23 cellular contexts compared by ENCODE assay signal in genomic region chr3:150803440-150803985, GRCh38. TPM values are rescaled to one million over a fixed set of nuclear protein-coding genes. Genes with fewer than 3 reads are reported as not detected.
DNase-seq lines count a peak whose midpoint lies in the region; ATAC-seq, FAIRE-seq and TF ChIP-seq lines count a peak whose summit lies in the region.
"Had no signal": no experiment of that assay in that cellular context is flagged by ENCODE, and none has a peak within 500 bp of the region (broad histone marks: within the 10 kb centered on the region; RNA-seq: fewer than 3 reads in every experiment).

No MANE protein-coding gene starts in this region.

- H3K9me2 ChIP-seq in GM23338 (ENCODE audit: insufficient read depth) (0 out of 2 replicates have a peak, but pooled peaks cover 6% of the 10 kb centered on the region), neural cell (ENCODE audit: insufficient read depth, low read length) (no peaks in the 10 kb centered on the region)

- H2AFZ ChIP-seq in GM23338 (peak overlapping the region; percentile 49; the same call in 1 of the 2 replicates), K562 (ENCODE audit: low read depth, low read length) (peak overlapping the region; percentile 82), neural cell (ENCODE audit: low read depth, low read length) (peak overlapping the region; percentile 62)

- H3K4me3 Mint-ChIP-seq in GM23338 = no peak overlapping the region
- H3K4me3 Mint-ChIP-seq: B cell; CD8-positive, alpha-beta T cell; HFFc6 had no signal

- peaks cover 26% of the 10 kb centered on the region for H3K4me1 ChIP-seq in GM23338 (ENCODE audit: insufficient read depth)
- H3K4me1 ChIP-seq in K562 (replicated peaks in 1 of 2; ENCODE audit: control insufficient read depth in 2 of 2, insufficient read depth in 2 of 2, low read length in 2 of 2) = no peaks in the 10 kb centered on the region
- H3K4me1 ChIP-seq in esophagus muscularis mucosa = no peaks in the 10 kb centered on the region

- no peaks in the 10 kb centered on the region; the same call in 2 of the 3 replicates for H3K9me3 Mint-ChIP-seq in GM23338
- H3K9me3 Mint-ChIP-seq: CD8-positive, alpha-beta T cell; HFFc6 had no signal

- DNase-seq in GM23338 (ENCODE audit: low spot score) = peak; percentile 12
- no peak for DNase-seq in K562 (ENCODE audit: extremely low read depth in 1 of 4, low spot score in 3 of 4)
- DNase-seq in esophagus muscularis mucosa (ENCODE audit: extremely low spot score) = peak; percentile 78
- DNase-seq in NCI-H146 (lab: John Stamatoyannopoulos, UW) = no peak
- DNase-seq: Calu3; CD8-positive, alpha-beta T cell; DMS 273 treated with DMSO at 0.1 percent for 48 hours; DMS53; DND-41; EL; HFFc6; IMR-90; KBM-7 had no signal

- no peaks in the 10 kb centered on the region for H3K27me3 ChIP-seq in GM23338 (ENCODE audit: insufficient read depth)
- peaks cover 7 to 29% of the 10 kb centered on the region in 2 experiments for H3K27me3 ChIP-seq in K562 (ENCODE audit: control insufficient read depth in 2 of 2, insufficient read depth in 2 of 2, low read length in 2 of 2)
- H3K27me3 ChIP-seq in esophagus muscularis mucosa = peaks cover 0 to 7% (median 0%) of the 10 kb centered on the region in 4 donors
- H3K27me3 ChIP-seq in neural cell (ENCODE audit: insufficient read depth, low read depth, low read length) = no peaks in the 10 kb centered on the region
- H3K27me3 ChIP-seq: BLaER1 treated with 17β-estradiol and CSF1 and Interleukin-3, amounts not matched to agents 10 nM and 100 nM had no signal

- H3K4me3 ChIP-seq in GM23338 = no peak overlapping the region
- H3K4me3 ChIP-seq in K562 = no peak overlapping the region
- no peak overlapping the region for H3K4me3 ChIP-seq in esophagus muscularis mucosa
- H3K4me3 ChIP-seq in neural cell (ENCODE audit: low read length) = no peak overlapping the region
- H3K4me3 ChIP-seq: BLaER1 treated with 17β-estradiol and CSF1 and Interleukin-3, amounts not matched to agents 10 nM and 100 nM; GM12878 had no signal

- H4K20me1 ChIP-seq in GM23338 (replicated peaks; ENCODE audit: insufficient read depth) (no peaks in the 10 kb centered on the region), K562 (replicated peaks; ENCODE audit: control insufficient read depth, insufficient read depth, low read length) (no peaks in the 10 kb centered on the region), neural cell (ENCODE audit: insufficient read depth) (no peaks in the 10 kb centered on the region)
- H4K20me1 ChIP-seq: BLaER1 treated with 17β-estradiol and CSF1 and Interleukin-3, amounts not matched to agents 10 nM and 100 nM had no signal

- H3F3A ChIP-seq in GM23338 (replicated peaks; ENCODE audit: low read depth) (no peaks in the 10 kb centered on the region), neural cell (ENCODE audit: insufficient read depth, low read length, poor library complexity, severe bottlenecking) (no peaks in the 10 kb centered on the region)

- TF ChIP-seq RAD21 in K562 (CRISPR knock-in tag; conservative IDR thresholded peaks at IDR 0.05 in 1 of 2, IDR thresholded peaks at IDR 0.05 in 1 of 2) = no peak
- TF ChIP-seq RAD21 in neural cell (conservative IDR thresholded peaks at IDR 0.05) = no peak

- H3K4me1 Mint-ChIP-seq in GM23338 = peaks cover 35% of the 10 kb centered on the region

- CTCF ChIA-PET in K562 (lab: Yijun Ruan, JAX; ENCODE audit: low intra/inter-chr PET ratio) = no interaction called here

- H3K36me3 ChIP-seq in GM23338 (ENCODE audit: insufficient read depth) (no peaks in the 10 kb centered on the region), K562 (ENCODE audit: control insufficient read depth, insufficient read depth, low read length) (no peaks in the 10 kb centered on the region), esophagus muscularis mucosa (no peaks in the 10 kb centered on the region), neural cell (ENCODE audit: insufficient read depth, low read length) (no peaks in the 10 kb centered on the region)
- H3K36me3 ChIP-seq: BLaER1 treated with 17β-estradiol and CSF1 and Interleukin-3, amounts not matched to agents 10 nM and 100 nM had no signal

- POLR2A ChIA-PET in K562 (lab: Yijun Ruan, JAX) = no interaction called here

- H3K79me2 ChIP-seq in GM23338 (replicated peaks; ENCODE audit: insufficient read depth) = no peaks in the 10 kb centered on the region
- no peaks in the 10 kb centered on the region for H3K79me2 ChIP-seq in K562 (ENCODE audit: control insufficient read depth, insufficient read depth, low read length)
- no peaks in the 10 kb centered on the region for H3K79me2 ChIP-seq in neural cell (replicated peaks; ENCODE audit: insufficient read depth, low read length)

- no peaks in the 10 kb centered on the region for H3K9me1 ChIP-seq in K562 (ENCODE audit: control insufficient read depth, insufficient read depth, low read length)

- FAIRE-seq in K562 (lab: Jason Lieb, UNC) = peak; percentile 23
- FAIRE-seq: GM12878, GM19239, H54, HTR-8/SVneo had no signal

- no peak overlapping the region for H3K27ac Mint-ChIP-seq in GM23338
- H3K27ac Mint-ChIP-seq: B cell; CD8-positive, alpha-beta T cell; HFFc6 had no signal

- no peak for ATAC-seq in GM23338
- ATAC-seq in K562 = no peak
- ATAC-seq in HG02885 (IDR thresholded peaks at IDR 0.05; ENCODE audit: poor library complexity, unreplicated experiment) = no peak
- no peak for ATAC-seq in HG03175 (IDR thresholded peaks at IDR 0.05; ENCODE audit: unreplicated experiment)
- ATAC-seq: CD8-positive, alpha-beta T cell; GM12878; HCT116 had no signal

- H3K4me2 ChIP-seq in GM23338 (no peak overlapping the region), K562 (ENCODE audit: insufficient read depth, low read length) (peak overlapping the region; percentile 47), neural cell (ENCODE audit: low read length) (no peak overlapping the region)
- H3K4me2 ChIP-seq: BLaER1 treated with 17β-estradiol and CSF1 and Interleukin-3, amounts not matched to agents 10 nM and 100 nM had no signal

- TF ChIP-seq CTCF in GM23338 (conservative IDR thresholded peaks at IDR 0.05; ENCODE audit: low read depth in 2 of 2) (no peak), K562 (IDR thresholded peaks at IDR 0.05 in 2 of 3, conservative IDR thresholded peaks at IDR 0.05 in 1 of 3; ENCODE audit: insufficient read depth in 2 of 3, low read depth in 1 of 3, low read length in 3 of 3) (no peak), esophagus muscularis mucosa (IDR thresholded peaks at IDR 0.05) (no peak), neural cell (IDR thresholded peaks at IDR 0.05; ENCODE audit: poor library complexity, severe bottlenecking) (no peak)

- 16% methylated on average over 9 of the region's 9 CpGs for WGBS in K562 (ENCODE audit: insufficient coverage, low coverage, missing lambda C conversion rate)
- 88% methylated on average over 9 of the region's 9 CpGs for WGBS in esophagus muscularis mucosa

- TF ChIP-seq EP300 in K562 (IDR thresholded peaks at IDR 0.05; ENCODE audit: low read length) (no peak), esophagus muscularis mucosa (IDR thresholded peaks at IDR 0.05) (no peak), neural cell (conservative IDR thresholded peaks at IDR 0.05; ENCODE audit: poor library complexity, severe bottlenecking) (no peak)

- TF ChIP-seq POLR2A in K562 (conservative IDR thresholded peaks at IDR 0.05) (no peak), esophagus muscularis mucosa (IDR thresholded peaks at IDR 0.05; ENCODE audit: low read depth) (no peak)

- in situ Hi-C loops in K562 (cut with MboI) = no loop called here

- H3K9me3 ChIP-seq in K562 (replicated peaks; ENCODE audit: control insufficient read depth, insufficient read depth, low read depth, low read length) (no peaks in the 10 kb centered on the region), esophagus muscularis mucosa (no peaks in the 10 kb centered on the region), neural cell (ENCODE audit: low read length) (no peaks in the 10 kb centered on the region)
- H3K9me3 ChIP-seq: BLaER1 treated with 17β-estradiol and CSF1 and Interleukin-3, amounts not matched to agents 10 nM and 100 nM had no signal

- BruUV-seq in K562 (replicated peaks; lab: Mats Ljungman, UMichigan) = no TSS peak

- H3K27ac ChIP-seq in GM23338 (ENCODE audit: low read depth) (no peak overlapping the region), K562 (ENCODE audit: extremely low read depth, low read depth, low read length) (no peak overlapping the region), esophagus muscularis mucosa (replicated peaks in 1 of 4) (no peak overlapping the region), neural cell (ENCODE audit: low read length) (no peak overlapping the region)
- H3K27ac ChIP-seq: BLaER1 treated with 17β-estradiol and CSF1 and Interleukin-3, amounts not matched to agents 10 nM and 100 nM had no signal

- H3K36me3 Mint-ChIP-seq in GM23338 (ENCODE audit: low read depth) = peaks cover 7% of the 10 kb centered on the region; the same call in 1 of the 3 replicates
- H3K36me3 Mint-ChIP-seq: CD8-positive, alpha-beta T cell had no signal

- peaks cover 5% of the 10 kb centered on the region for H3K27me3 Mint-ChIP-seq in GM23338 (ENCODE audit: insufficient read depth, low read depth, poor library complexity)

- intact Hi-C loops in K562 (cut with micrococcal nuclease) (no loop called here), esophagus muscularis mucosa (cut with DNase I) (no loop called here)

- H3K9ac ChIP-seq in K562 (ENCODE audit: insufficient read depth in 1 of 2, low read depth in 2 of 2, low read length in 2 of 2) (no peak overlapping the region; a peak in 1 of 4 replicates), neural cell (ENCODE audit: low read length) (no peak overlapping the region)
- H3K9ac ChIP-seq: BLaER1 treated with 17β-estradiol and CSF1 and Interleukin-3, amounts not matched to agents 10 nM and 100 nM had no signal

RNA-seq across cellular contexts. Expression of gene SIAH2, which starts 40.5 kb away (rescaled TPM):
- 15.3 and 28.8 TPM in 2 replicates for total RNA-seq in GM23338 (2014; rRNA removed; shearing (Covaris generic))
- polyA plus RNA-seq in GM23338 (2016; fragmentation: Nextera tagmentation; extraction: Ambion mirVana) = 6.3 and 6.4 TPM in 2 replicates
- total RNA-seq in K562 (2011; cell fraction: chromatin; rRNA removed; ENCODE audit: low replicate concordance) = 10.4 and 14.0 TPM in 2 replicates
- total RNA-seq in K562 (2011; cell fraction: nucleolus; rRNA removed) = 19.2 and 21.1 TPM in 2 replicates
- 14.0 and 17.1 TPM in 2 replicates for total RNA-seq in K562 (2011; cell fraction: nucleoplasm; rRNA removed)
- 39.0 and 52.8 TPM in 2 replicates for total RNA-seq in K562 (2014; rRNA removed)
- total RNA-seq in K562 (2014; rRNA removed; fragmentation: Illumina TruSeq; extraction: Trizol) = 22.6 and 23.4 TPM in 2 replicates
- 24.6 and 24.8 TPM in 2 replicates for total RNA-seq in K562 (2015; rRNA removed; fragmentation: Illumina TruSeq; extraction: Trizol)
- total RNA-seq in K562 (2021) = 32.9 and 33.6 TPM in 2 replicates
- 34.9 and 37.8 TPM in 2 replicates for polyA plus RNA-seq in K562 (2011; rRNA removed)
- polyA plus RNA-seq in K562 (2011; cell fraction: cytosol; rRNA removed) = 51.5 and 163 TPM in 2 replicates
- 35.1 and 65.2 TPM in 2 replicates for polyA plus RNA-seq in K562 (2011; cell fraction: nucleus; rRNA removed)
- polyA plus RNA-seq in K562 (2012) = 19.7 and 22.9 TPM in 2 replicates
- 26.9 and 34.4 TPM in 2 replicates for polyA plus RNA-seq in K562 (2014; fragmentation: Illumina TruSeq; extraction: Trizol)
- 1 to 10 TPM; 4.8 to 7.5 TPM for polyA plus RNA-seq in K562 (2014; fragmentation: Nextera tagmentation; extraction: Ambion mirVana)
- 29.9 and 34.5 TPM in 2 replicates for polyA plus RNA-seq in K562 (2014; rRNA removed)
- polyA minus RNA-seq in K562 (2011; rRNA and poly(A)+ RNA removed) = 25.2 and 48.9 TPM in 2 replicates
- polyA minus RNA-seq in K562 (2011; cell fraction: cytosol; rRNA and poly(A)+ RNA removed) = 32.4 and 42.9 TPM in 2 replicates
- polyA minus RNA-seq in K562 (2011; cell fraction: nucleus; rRNA and poly(A)+ RNA removed) = 12.4 and 12.8 TPM in 2 replicates
- total RNA-seq in esophagus muscularis mucosa = 10 to 100 TPM; 27.8 to 55.8 (median 43.3) TPM
- 21.8 and 41.1 TPM in 2 replicates for polyA plus RNA-seq in neural cell
- polyA minus RNA-seq in neural cell = 40.3 and 42.6 TPM in 2 replicates

Comparison
In these comparisons a context has a peak if more than half of its experiments do, and no peak if none do; other contexts are left out.
1. DNase-seq: peak in GM23338 (single experiment) and esophagus muscularis mucosa (single experiment); none in K562 (0 of 4) and NCI-H146 (single experiment).
2. Peak in every context shown above with its lines, with median percentiles within 50 percentile points of each other: H2AFZ ChIP-seq.